22 cellular contexts compared by ENCODE assay signal in the genomic region with DNA sequence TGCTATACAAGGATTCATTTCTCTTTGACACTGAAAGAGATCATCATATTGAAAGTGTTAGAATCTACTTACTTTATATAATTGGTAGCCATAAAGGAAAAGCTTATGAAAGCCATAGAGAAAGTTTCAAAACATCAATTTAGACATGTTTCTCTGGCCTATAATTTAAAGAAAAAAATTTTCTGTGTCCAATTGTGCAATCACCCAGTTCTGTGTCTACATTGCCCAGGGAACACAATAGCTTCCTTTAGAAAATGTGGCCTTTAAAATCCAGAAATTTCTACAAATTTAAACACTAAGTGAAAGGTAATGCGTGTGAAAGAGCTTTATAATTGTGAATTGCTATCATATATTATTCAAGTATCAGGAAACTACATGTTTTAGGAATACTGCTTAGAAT.
"Had no signal": no experiment of that assay in that cellular context is flagged by ENCODE, and none has a peak within 500 bp of the region (broad histone marks: within the 10 kb centered on the region; RNA-seq: fewer than 3 reads in every experiment).

No MANE protein-coding gene starts in this region.

- H3K4me3 ChIP-seq: coronary artery, esophagus muscularis mucosa, gastrocnemius medialis, lung, ovary, psoas muscle, skin epidermis, spleen, transverse colon, upper lobe of right lung, uterus had no signal

- H3K36me3 ChIP-seq: ovary, transverse colon, upper lobe of right lung, uterus had no signal

- DNase-seq: dermis blood vessel endothelial cell; effector memory CD4-positive, alpha-beta T cell; foreskin fibroblast; gastrocnemius medialis; head of caudate nucleus; kidney; natural killer cell; occipital lobe; ovary; posterior cingulate gyrus; psoas muscle; right cardiac atrium; spleen; stimulated activated CD4-positive, alpha-beta T cell treated with anti-CD3 and anti-CD28 coated beads, Interleukin-4, amount 100 ng/mL, for 4 hours; stimulated activated naive CD8-positive, alpha-beta T cell treated with anti-CD3 and anti-CD28 coated beads, Interleukin-15, Interleukin-2, amounts not matched to agents 100 U/mL and 50 U/mL, for 24 hours; transverse colon; upper lobe of right lung; uterus had no signal

- H3K4me1 ChIP-seq: esophagus muscularis mucosa, gastrocnemius medialis, psoas muscle, spleen, transverse colon, upper lobe of right lung, uterus had no signal

- H3K9me3 ChIP-seq: esophagus muscularis mucosa, gastrocnemius medialis, ovary, psoas muscle, spleen, transverse colon, upper lobe of right lung, uterus had no signal

- H3K27ac ChIP-seq: coronary artery, esophagus muscularis mucosa, gastrocnemius medialis, ovary, psoas muscle, skin epidermis, spleen, transverse colon, upper lobe of right lung, uterus had no signal

- H3K27me3 ChIP-seq: esophagus muscularis mucosa, gastrocnemius medialis, ovary, spleen, transverse colon, upper lobe of right lung, uterus had no signal
